ENCODE assay signal across 12 cellular contexts in genomic region chr18:58087928-58088722, GRCh38. TPM values are rescaled to one million over a fixed set of nuclear protein-coding genes. Genes with fewer than 3 reads are reported as not detected.
DNase-seq lines count a peak whose midpoint lies in the region; ATAC-seq and TF ChIP-seq lines count a peak whose summit lies in the region.
"Had no signal": no experiment of that assay in that cellular context is flagged by ENCODE, and none has a peak within 500 bp of the region (broad histone marks: within the 10 kb centered on the region; RNA-seq: fewer than 3 reads in every experiment).

No MANE protein-coding gene starts in this region.

- H3K4me3 ChIP-seq in mucosa of rectum (ENCODE audit: low read length in 2 of 2), result peak overlapping the region in 1 of 2 donors; percentile 9
- no peak overlapping the region for H3K4me3 ChIP-seq in gastrocnemius medialis

- in situ Hi-C loops in gastrocnemius medialis (cut with MboI; ENCODE audit: low sequenced_read_pairs in 4 of 4), result no loop called here

- peak; percentile 62 for DNase-seq in DMS53 treated with DMSO at 0.1 percent for 48 hours (lab: John Stamatoyannopoulos, UW; ENCODE audit: unreplicated experiment)
- peak; percentile 38 for DNase-seq in HT-29 (ENCODE audit: low spot score)
- DNase-seq in activated T-cell treated with anti-CD3 and anti-CD28 coated beads, Interleukin-2, amount 50 U/mL, for 72 hours, result peak in 1 of 2 donors; percentile 2
- no peak for DNase-seq in activated CD4-positive, alpha-beta T cell treated with anti-CD3 and anti-CD28 coated beads, Interleukin-2, amount 10 ng/mL, durations not matched to agents 24 days and 14 days
- no peak for DNase-seq in gastrocnemius medialis
- DNase-seq: activated CD8-positive, alpha-beta memory T cell treated with anti-CD3 and anti-CD28 coated beads for 24 hours; brain microvascular endothelial cell; foreskin fibroblast; Kasumi-1 had no signal

- H3K36me3 ChIP-seq in mucosa of rectum (ENCODE audit: control insufficient read depth in 2 of 2, insufficient read depth in 2 of 2, low read length in 2 of 2), result no peaks in the 10 kb centered on the region
- H3K36me3 ChIP-seq in gastrocnemius medialis, result no peaks in the 10 kb centered on the region
- H3K36me3 ChIP-seq: brain microvascular endothelial cell had no signal

- H3K4me1 ChIP-seq in mucosa of rectum (ENCODE audit: control insufficient read depth in 2 of 2, insufficient read depth in 2 of 2, low read length in 2 of 2), result peaks cover 4 to 22% of the 10 kb centered on the region in 2 donors
- H3K4me1 ChIP-seq in gastrocnemius medialis, result no peaks in the 10 kb centered on the region

- no peaks in the 10 kb centered on the region for H3K9me3 Mint-ChIP-seq in activated T-cell treated with anti-CD3 and anti-CD28 coated beads, Interleukin-2, amount 50 U/mL, for 72 hours
- H3K9me3 Mint-ChIP-seq in activated CD4-positive, alpha-beta T cell treated with anti-CD3 and anti-CD28 coated beads, Interleukin-2, amount 10 ng/mL, durations not matched to agents 24 days and 14 days, result no peaks in the 10 kb centered on the region

- H3K27me3 ChIP-seq in mucosa of rectum (ENCODE audit: control insufficient read depth in 2 of 2, insufficient read depth in 2 of 2, low read length in 2 of 2), result no peaks in the 10 kb centered on the region
- H3K27me3 ChIP-seq in gastrocnemius medialis, result no peaks in the 10 kb centered on the region
- H3K27me3 ChIP-seq: brain microvascular endothelial cell had no signal

- H3K9me3 ChIP-seq in mucosa of rectum (ENCODE audit: control insufficient read depth in 2 of 2, low read length in 2 of 2) (no peaks in the 10 kb centered on the region), gastrocnemius medialis (no peaks in the 10 kb centered on the region)

- peak; percentile 69 to 85 for ATAC-seq in activated T-cell treated with anti-CD3 and anti-CD28 coated beads, Interleukin-2, amount 50 U/mL, for 72 hours (replicated peaks in 1 of 2)
- ATAC-seq in GM21528 (IDR thresholded peaks at IDR 0.05; ENCODE audit: low FRiP score, unreplicated experiment) (no peak), gastrocnemius medialis (no peak), HG02798 (IDR thresholded peaks at IDR 0.05; ENCODE audit: poor library complexity, unreplicated experiment) (no peak)

- H3K4me3 Mint-ChIP-seq in activated T-cell treated with anti-CD3 and anti-CD28 coated beads, Interleukin-2, amount 50 U/mL, for 72 hours, result no peak overlapping the region
- no peak overlapping the region for H3K4me3 Mint-ChIP-seq in activated CD4-positive, alpha-beta T cell treated with anti-CD3 and anti-CD28 coated beads, Interleukin-2, amount 10 ng/mL, durations not matched to agents 24 days and 14 days

- H3K9ac ChIP-seq in mucosa of rectum (ENCODE audit: low read depth in 1 of 2, low read length in 2 of 2), result peak overlapping the region in 1 of 2 donors; percentile 25

- no peak for TF ChIP-seq POLR2A in gastrocnemius medialis (IDR thresholded peaks at IDR 0.05)

- no peaks in the 10 kb centered on the region for H3K36me3 Mint-ChIP-seq in activated T-cell treated with anti-CD3 and anti-CD28 coated beads, Interleukin-2, amount 50 U/mL, for 72 hours (ENCODE audit: insufficient read depth in 2 of 2)
- H3K36me3 Mint-ChIP-seq in activated CD4-positive, alpha-beta T cell treated with anti-CD3 and anti-CD28 coated beads, Interleukin-2, amount 10 ng/mL, durations not matched to agents 24 days and 14 days (ENCODE audit: low read depth), result no peaks in the 10 kb centered on the region

- intact Hi-C loops in activated CD4-positive, alpha-beta T cell treated with anti-CD3 and anti-CD28 coated beads, Interleukin-2, amount 10 ng/mL, durations not matched to agents 24 days and 14 days (cut with micrococcal nuclease), result no loop called here
- intact Hi-C loops in gastrocnemius medialis (cut with DNase I; ENCODE audit: low total_unique reads), result no loop called here

- peaks cover 6% of the 10 kb centered on the region for H3K4me1 Mint-ChIP-seq in activated T-cell treated with anti-CD3 and anti-CD28 coated beads, Interleukin-2, amount 50 U/mL, for 72 hours (ENCODE audit: low read depth)
- H3K4me1 Mint-ChIP-seq in activated CD4-positive, alpha-beta T cell treated with anti-CD3 and anti-CD28 coated beads, Interleukin-2, amount 10 ng/mL, durations not matched to agents 24 days and 14 days, result peaks cover 4% of the 10 kb centered on the region

- no peak for TF ChIP-seq CTCF in gastrocnemius medialis (IDR thresholded peaks at IDR 0.05 in 4 of 5, conservative IDR thresholded peaks at IDR 0.05 in 1 of 5)

- H3K27me3 Mint-ChIP-seq in activated T-cell treated with anti-CD3 and anti-CD28 coated beads, Interleukin-2, amount 50 U/mL, for 72 hours (ENCODE audit: low read depth), result peaks cover 23% of the 10 kb centered on the region
- H3K27me3 Mint-ChIP-seq in activated CD4-positive, alpha-beta T cell treated with anti-CD3 and anti-CD28 coated beads, Interleukin-2, amount 10 ng/mL, durations not matched to agents 24 days and 14 days, result peaks cover 12% of the 10 kb centered on the region

- H3K27ac Mint-ChIP-seq in activated T-cell treated with anti-CD3 and anti-CD28 coated beads, Interleukin-2, amount 50 U/mL, for 72 hours, result no peak overlapping the region
- H3K27ac Mint-ChIP-seq in activated CD4-positive, alpha-beta T cell treated with anti-CD3 and anti-CD28 coated beads, Interleukin-2, amount 10 ng/mL, durations not matched to agents 24 days and 14 days, result no peak overlapping the region

- peak overlapping the region; percentile 71 to 83 for H3K27ac ChIP-seq in mucosa of rectum (ENCODE audit: low read depth in 2 of 2, low read length in 2 of 2)
- no peak overlapping the region for H3K27ac ChIP-seq in gastrocnemius medialis
- H3K27ac ChIP-seq: brain microvascular endothelial cell had no signal

RNA-seq across cellular contexts. Expression of gene NEDD4L, which starts 44.1 kb away (rescaled TPM):
- 78.2 and 83.9 TPM in 2 replicates for total RNA-seq in HT-29 (2014; rRNA removed; shearing (Covaris generic))
- total RNA-seq in activated T-cell treated with anti-CD3 and anti-CD28 coated beads, Interleukin-2, amount 50 U/mL, for 72 hours, result 1 to 10 TPM; 5.0 to 7.3 TPM
- total RNA-seq in activated CD4-positive, alpha-beta T cell treated with anti-CD3 and anti-CD28 coated beads, Interleukin-2, amount 10 ng/mL, durations not matched to agents 24 days and 14 days, result 3.5 and 4.2 TPM in 2 replicates
- 10 to 100 TPM; 27.4 to 81.5 (median 51.5) TPM for total RNA-seq in gastrocnemius medialis

Comparison
In these comparisons a context has a peak if more than half of its experiments do, and no peak if none do; other contexts are left out.
1. DNase-seq: peak in DMS53 treated with DMSO at 0.1 percent for 48 hours (single experiment) and HT-29 (single experiment); none in activated CD4-positive, alpha-beta T cell treated with anti-CD3 and anti-CD28 coated beads, Interleukin-2, amount 10 ng/mL, durations not matched to agents 24 days and 14 days (single experiment) and gastrocnemius medialis (0 of 2).
2. ATAC-seq: peak in activated T-cell treated with anti-CD3 and anti-CD28 coated beads, Interleukin-2, amount 50 U/mL, for 72 hours (2 of 2); none in GM21528 (single experiment), gastrocnemius medialis (0 of 2) and HG02798 (single experiment).
3. H3K27ac ChIP-seq: peak in mucosa of rectum (2 of 2); none in gastrocnemius medialis (0 of 4).